1 cellular context compared by ENCODE assay signal in genomic region chr7:157502701-157503111, GRCh38.
TF ChIP-seq lines count a peak whose summit lies in the region.

No MANE protein-coding gene starts in this region.

TF ChIP-seq in HepG2, 621 proteins besides CTCF, POLR2A, EP300 and RAD21 (continued from another document):
- TF ChIP-seq CREB1 (IDR thresholded peaks at IDR 0.05): 0 out of 2 replicates have a peak, but pooled peaks have one; percentile 7
- TF ChIP-seq CREB1 (CRISPR knock-in tag; IDR thresholded peaks at IDR 0.05): no peak
- peak; percentile 77 for TF ChIP-seq MAX (IDR thresholded peaks at IDR 0.05)
